In the genomic region with DNA sequence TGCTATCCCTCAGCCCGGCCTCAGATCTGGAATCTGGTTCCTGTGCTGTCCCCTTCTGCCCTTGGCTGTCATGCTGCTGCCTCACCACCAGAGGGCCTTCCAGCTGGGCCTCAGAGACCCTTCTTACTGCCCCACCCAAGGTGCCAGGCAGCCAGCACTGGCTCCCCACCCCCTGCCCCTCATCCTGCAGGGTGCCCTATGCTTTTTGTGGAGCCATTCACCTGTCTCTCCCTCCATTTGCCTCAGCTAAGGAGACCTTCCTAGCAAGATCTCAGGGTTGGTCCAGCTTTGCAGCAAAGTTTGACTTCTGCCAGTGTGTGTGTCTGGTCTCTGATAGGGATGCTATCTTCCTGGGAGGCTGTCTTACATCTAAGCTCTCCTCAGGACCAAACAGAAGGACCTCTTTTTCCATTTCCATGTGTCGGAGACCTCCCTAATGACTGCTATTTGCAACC, we compare ENCODE assay signal across 8 cellular contexts. TPM values are rescaled to one million over a fixed set of nuclear protein-coding genes. Genes with fewer than 3 reads are reported as not detected.
A peak's percentile ranks its signal among the peaks of the same experiment; 100 is the strongest.
DNase-seq lines count a peak whose midpoint lies in the region; ATAC-seq, FAIRE-seq and TF ChIP-seq lines count a peak whose summit lies in the region.

No MANE protein-coding gene starts in this region.

- no peak overlapping the region for H3K27ac Mint-ChIP-seq in H9
- H3K27ac Mint-ChIP-seq in activated naive CD4-positive, alpha-beta T cell treated with anti-CD3 and anti-CD28 coated beads for 36 hours = no peak overlapping the region

- no peak overlapping the region for H3T11ph ChIP-seq in H9 (ENCODE audit: low read length)

- peaks cover 15% of the 10 kb centered on the region for H3K23me2 ChIP-seq in H9 (ENCODE audit: insufficient read length, low read depth, low read length, poor library complexity, severe bottlenecking)

- ATAC-seq in GM21825 (IDR thresholded peaks at IDR 0.05; ENCODE audit: unreplicated experiment) = no peak

- H3K4me1 ChIP-seq in H9 (ENCODE audit: insufficient read depth, low read length) = no peaks in the 10 kb centered on the region

- H4K20me1 ChIP-seq in H9 (ENCODE audit: control insufficient read depth, insufficient read depth, insufficient read length) = no peaks in the 10 kb centered on the region

- H3K14ac ChIP-seq in H9 (ENCODE audit: insufficient read depth, low read length) = no peak overlapping the region

- TF ChIP-seq CTCF in D721Med (IDR thresholded peaks at IDR 0.05; ENCODE audit: insufficient read depth, missing control alignments) (peak; percentile 63), H9 (conservative IDR thresholded peaks at IDR 0.05) (peak; percentile 95)

- no peaks in the 10 kb centered on the region for H3K79me1 ChIP-seq in H9 (ENCODE audit: insufficient read depth, low read depth, low read length, poor library complexity, severe bottlenecking)

- no peak for DNase-seq in D721Med (ENCODE audit: insufficient read length, low spot score)
- peak; percentile 64 for DNase-seq in H9
- DNase-seq in RPMI7951 (ENCODE audit: low read depth) = peak; percentile 20
- peak; percentile 56 for DNase-seq in activated naive CD4-positive, alpha-beta T cell treated with anti-CD3 and anti-CD28 coated beads for 36 hours
- DNase-seq in iPS-NIHi7 (ENCODE audit: extremely low spot score) = peak; percentile 87
- peak; percentile 25 for DNase-seq in stimulated activated CD8-positive, alpha-beta memory T cell treated with anti-CD3 and anti-CD28 coated beads, Interleukin-12 subunit alpha, Interleukin-12 subunit beta, amount 100 ng/mL, for 1 hour (ENCODE audit: low read depth)
- no peak for DNase-seq in NCI-H1048 (lab: John Stamatoyannopoulos, UW)

- H2AK5ac ChIP-seq in H9 (ENCODE audit: insufficient read length, low read length) = no peak overlapping the region

- no peak overlapping the region; a peak in 1 of 5 replicates for H3K4me3 Mint-ChIP-seq in H9
- H3K4me3 Mint-ChIP-seq in activated naive CD4-positive, alpha-beta T cell treated with anti-CD3 and anti-CD28 coated beads for 36 hours = no peak overlapping the region

- H2BK5ac ChIP-seq in H9 (ENCODE audit: insufficient read length, low read length) = no peak overlapping the region

- H3K23ac ChIP-seq in H9 (ENCODE audit: insufficient read length, low read depth, low read length) = no peak overlapping the region

- H2BK120ac ChIP-seq in H9 (ENCODE audit: low read depth, low read length, poor library complexity, severe bottlenecking) = no peak overlapping the region

- no peaks in the 10 kb centered on the region for H3K9me3 Mint-ChIP-seq in H9
- H3K9me3 Mint-ChIP-seq in activated naive CD4-positive, alpha-beta T cell treated with anti-CD3 and anti-CD28 coated beads for 36 hours = no peaks in the 10 kb centered on the region

- H4K5ac ChIP-seq in H9 (ENCODE audit: insufficient read length, low read depth, low read length) = no peak overlapping the region

- H2BK12ac ChIP-seq in H9 (ENCODE audit: insufficient read length, low read depth, low read length) = no peak overlapping the region

- no peak overlapping the region for H2AFZ ChIP-seq in H9 (ENCODE audit: low read length)

- no peak for FAIRE-seq in D721Med (lab: Jason Lieb, UNC)

- peaks cover 2 to 6% of the 10 kb centered on the region in 2 experiments for H3K4me1 Mint-ChIP-seq in H9
- peaks cover 11% of the 10 kb centered on the region for H3K4me1 Mint-ChIP-seq in activated naive CD4-positive, alpha-beta T cell treated with anti-CD3 and anti-CD28 coated beads for 36 hours (ENCODE audit: low read depth)

- peaks cover 69% of the 10 kb centered on the region for H3K27me3 Mint-ChIP-seq in H9 (ENCODE audit: low read depth)
- peaks cover 47% of the 10 kb centered on the region for H3K27me3 Mint-ChIP-seq in activated naive CD4-positive, alpha-beta T cell treated with anti-CD3 and anti-CD28 coated beads for 36 hours (ENCODE audit: low read depth)

- H3K79me2 ChIP-seq in H9 (ENCODE audit: insufficient read depth, low read length) = no peaks in the 10 kb centered on the region

- intact Hi-C loops in activated naive CD4-positive, alpha-beta T cell treated with anti-CD3 and anti-CD28 coated beads for 36 hours (cut with micrococcal nuclease) = loop anchor here (1.0 to 10.0 kb wide), 4 partner anchors 23 to 317 kb away; partner anchors contain the start of gene CAMK2N2

- no peak overlapping the region for H2BK20ac ChIP-seq in H9 (ENCODE audit: low read depth, low read length, poor library complexity, severe bottlenecking)

- H3K9ac ChIP-seq in H9 (ENCODE audit: extremely low read depth, insufficient read length, low read length) = no peak overlapping the region

- H3K27ac ChIP-seq in H9 (ENCODE audit: insufficient read length, low read depth, low read length) = no peak overlapping the region

- H3K4me2 ChIP-seq in H9 (ENCODE audit: insufficient read depth, insufficient read length, low read length) = no peak overlapping the region

- H4K8ac ChIP-seq in H9 (replicated peaks; ENCODE audit: insufficient read length, low read depth, low read length) = no peak overlapping the region

- WGBS in H9 (ENCODE audit: extremely low coverage, insufficient read length, low lambda C conversion rate) = no CpG with 5 or more reads among the region's 2 CpGs

- H3K56ac ChIP-seq in H9 (ENCODE audit: insufficient read length, low read depth, low read length) = no peak overlapping the region

- H2BK15ac ChIP-seq in H9 (ENCODE audit: low read depth, low read length) = no peak overlapping the region

- peaks cover 37% of the 10 kb centered on the region for H3K27me3 ChIP-seq in H9 (ENCODE audit: insufficient read depth, low read length)

- no peak overlapping the region for H3K4ac ChIP-seq in H9 (ENCODE audit: low read depth, low read length)

- H4K91ac ChIP-seq in H9 (ENCODE audit: insufficient read length, low read depth, low read length) = no peak overlapping the region

- CTCF ChIA-PET in activated naive CD4-positive, alpha-beta T cell treated with anti-CD3 and anti-CD28 coated beads for 36 hours (lab: Charles Lee) = interaction anchor here (0.6 to 4.7 kb wide), 38 partner anchors 9 to 332 kb away, joined by 3 to 48 read pairs (median 6); partner anchors contain the start of genes ABCF3, ALG3 and EEF1AKMT4

- H3K9me3 ChIP-seq in H9 (ENCODE audit: control insufficient read depth, low read depth, low read length) = no peaks in the 10 kb centered on the region

- H3K36me3 Mint-ChIP-seq in H9 (ENCODE audit: insufficient read depth in 1 of 3, low read depth in 3 of 3) = no peaks in the 10 kb centered on the region
- no peaks in the 10 kb centered on the region for H3K36me3 Mint-ChIP-seq in activated naive CD4-positive, alpha-beta T cell treated with anti-CD3 and anti-CD28 coated beads for 36 hours (ENCODE audit: low read depth)

- H3K18ac ChIP-seq in H9 (ENCODE audit: insufficient read length, low read depth, low read length) = no peak overlapping the region

RNA-seq across cellular contexts. Expression of gene VWA5B2, which starts 1.9 kb away (rescaled TPM):
- total RNA-seq in H9 (2021) = 2.7 TPM in 2 replicates
- total RNA-seq in RPMI7951 (2014; rRNA removed; shearing (Covaris generic)) = not detected in 2 replicates
- not detected for total RNA-seq in activated naive CD4-positive, alpha-beta T cell treated with anti-CD3 and anti-CD28 coated beads for 36 hours

RNA-seq across cellular contexts. Expression of gene ALG3, which starts 21.3 kb away (rescaled TPM):
- 54.1 and 62.2 TPM in 2 replicates for total RNA-seq in H9 (2021)
- 67.0 and 71.2 TPM in 2 replicates for total RNA-seq in RPMI7951 (2014; rRNA removed; shearing (Covaris generic))
- total RNA-seq in activated naive CD4-positive, alpha-beta T cell treated with anti-CD3 and anti-CD28 coated beads for 36 hours = 10 to 100 TPM; 28.9 to 31.0 TPM

RNA-seq across cellular contexts. Expression of gene EEF1AKMT4, which starts 22.0 kb away (rescaled TPM):
- total RNA-seq in H9 (2021) = 8.1 and 9.8 TPM in 2 replicates
- total RNA-seq in RPMI7951 (2014; rRNA removed; shearing (Covaris generic)) = 7.3 and 9.6 TPM in 2 replicates
- total RNA-seq in activated naive CD4-positive, alpha-beta T cell treated with anti-CD3 and anti-CD28 coated beads for 36 hours = 1 to 10 TPM; 2.7 TPM

RNA-seq across cellular contexts. Expression of gene CAMK2N2, which starts 33.8 kb away (rescaled TPM):
- 12.6 and 13.9 TPM in 2 replicates for total RNA-seq in H9 (2021)
- total RNA-seq in RPMI7951 (2014; rRNA removed; shearing (Covaris generic)) = 0.29 and 0.96 TPM in 2 replicates
- not detected for total RNA-seq in activated naive CD4-positive, alpha-beta T cell treated with anti-CD3 and anti-CD28 coated beads for 36 hours

RNA-seq across cellular contexts. Expression of gene ABCF3, which starts 41.5 kb away (rescaled TPM):
- total RNA-seq in H9 (2021) = 56.1 and 58.4 TPM in 2 replicates
- 27.2 and 33.4 TPM in 2 replicates for total RNA-seq in RPMI7951 (2014; rRNA removed; shearing (Covaris generic))
- total RNA-seq in activated naive CD4-positive, alpha-beta T cell treated with anti-CD3 and anti-CD28 coated beads for 36 hours = 10 to 100 TPM; 38.5 to 39.1 TPM

Comparison
In these comparisons a context has a peak if more than half of its experiments do, and no peak if none do; other contexts are left out.
1. DNase-seq: peak in H9 (single experiment), RPMI7951 (single experiment), activated naive CD4-positive, alpha-beta T cell treated with anti-CD3 and anti-CD28 coated beads for 36 hours (single experiment), iPS-NIHi7 (single experiment) and stimulated activated CD8-positive, alpha-beta memory T cell treated with anti-CD3 and anti-CD28 coated beads, Interleukin-12 subunit alpha, Interleukin-12 subunit beta, amount 100 ng/mL, for 1 hour (single experiment); none in D721Med (single experiment) and NCI-H1048 (single experiment).